Comparison of ENCODE assay signal across 9 cellular contexts in the genomic region with DNA sequence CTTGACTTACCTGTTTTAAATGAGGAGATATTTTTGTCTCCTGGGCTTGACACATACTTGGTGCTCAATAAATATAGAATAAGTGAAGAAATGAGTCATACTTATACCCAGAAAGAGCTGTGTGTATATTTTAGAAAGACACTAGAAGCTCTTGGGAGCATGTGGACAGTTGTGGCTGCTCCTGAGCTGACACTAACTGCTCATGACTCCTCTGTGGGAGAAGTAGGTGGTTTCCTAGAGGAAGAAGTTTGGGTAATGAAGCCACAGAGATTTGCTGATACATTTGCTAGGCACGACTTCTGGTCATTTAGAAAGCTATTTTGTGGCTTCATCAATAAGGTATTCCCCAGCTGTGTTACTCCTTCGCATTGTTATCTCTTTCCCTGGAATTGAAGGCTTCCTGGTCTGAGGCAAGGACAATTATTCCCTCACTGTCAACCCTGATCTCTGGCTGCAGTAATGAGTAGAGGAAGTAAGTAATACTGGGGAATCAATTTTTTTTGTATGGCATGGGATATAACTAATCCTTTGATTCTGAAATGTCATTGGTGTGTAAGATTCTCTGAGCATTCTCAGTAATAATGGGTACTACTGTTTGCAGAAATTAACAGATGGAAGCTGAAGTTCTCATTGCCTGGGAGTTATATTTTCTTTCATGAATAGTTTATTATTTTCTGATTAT.
A peak's percentile ranks its signal among the peaks of the same experiment; 100 is the strongest.
DNase-seq lines count a peak whose midpoint lies in the region; ATAC-seq lines count a peak whose summit lies in the region.
"Had no signal": no experiment of that assay in that cellular context is flagged by ENCODE, and none has a peak within 500 bp of the region (broad histone marks: within the 10 kb centered on the region; RNA-seq: fewer than 3 reads in every experiment).

No MANE protein-coding gene starts in this region.

- DNase-seq in NCI-H226 = peak; percentile 61
- peak; percentile 91 for DNase-seq in myocyte (ENCODE audit: low read depth)
- no peak for DNase-seq in stimulated activated CD4-positive, alpha-beta T cell treated with anti-CD3 and anti-CD28 coated beads, Interleukin-4, amount 100 ng/mL, for 24 hours
- DNase-seq in stimulated activated CD4-positive, alpha-beta T cell treated with anti-CD3 and anti-CD28 coated beads, Interleukin-12 subunit alpha, Interleukin-12 subunit beta, amount 100 ng/mL, for 4 hours = no peak
- DNase-seq in OCI-M2 (lab: John Stamatoyannopoulos, UW; ENCODE audit: unreplicated experiment) = no peak
- DNase-seq in DMS 273 treated with DMSO at 0.1 percent for 48 hours (lab: John Stamatoyannopoulos, UW) = no peak
- DNase-seq: mucosa of descending colon had no signal

- ATAC-seq in GM18861 (IDR thresholded peaks at IDR 0.05; ENCODE audit: unreplicated experiment) (peak; percentile 83), HG02610 (IDR thresholded peaks at IDR 0.05; ENCODE audit: unreplicated experiment) (peak; percentile 98)
- ATAC-seq: mucosa of descending colon had no signal

Comparison
In these comparisons a context has a peak if more than half of its experiments do, and no peak if none do; other contexts are left out.
1. DNase-seq: peak in NCI-H226 (single experiment) and myocyte (single experiment); none in stimulated activated CD4-positive, alpha-beta T cell treated with anti-CD3 and anti-CD28 coated beads, Interleukin-4, amount 100 ng/mL, for 24 hours (single experiment), stimulated activated CD4-positive, alpha-beta T cell treated with anti-CD3 and anti-CD28 coated beads, Interleukin-12 subunit alpha, Interleukin-12 subunit beta, amount 100 ng/mL, for 4 hours (single experiment), OCI-M2 (single experiment) and DMS 273 treated with DMSO at 0.1 percent for 48 hours (single experiment).